27 cellular contexts compared by ENCODE assay signal in the genomic region with DNA sequence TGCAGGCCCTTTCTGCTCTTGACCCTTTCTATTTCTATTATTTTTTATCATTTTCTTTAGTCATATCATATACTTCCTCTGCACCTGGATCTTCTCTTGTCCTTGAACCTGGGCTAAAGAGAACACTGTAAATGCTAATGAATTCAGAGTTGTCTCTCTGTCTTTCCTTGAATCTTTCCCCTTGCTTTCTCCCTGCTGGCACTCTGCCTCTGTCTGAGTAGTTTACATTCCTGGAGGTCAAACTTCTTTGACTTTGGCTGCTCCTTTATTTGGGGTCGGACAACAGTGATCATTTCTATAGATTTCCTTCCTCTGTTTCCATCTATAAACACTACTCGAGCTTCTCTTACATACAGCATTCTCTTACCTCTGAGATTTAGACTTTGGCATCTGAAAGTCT. TPM values are rescaled to one million over a fixed set of nuclear protein-coding genes. Genes with fewer than 3 reads are reported as not detected.
"Had no signal": no experiment of that assay in that cellular context is flagged by ENCODE, and none has a peak within 500 bp of the region (broad histone marks: within the 10 kb centered on the region; RNA-seq: fewer than 3 reads in every experiment).

No MANE protein-coding gene starts in this region.

- H3K36me3 Mint-ChIP-seq: activated naive CD4-positive, alpha-beta T cell treated with anti-CD3 and anti-CD28 coated beads, Interleukin-2, amount 10 ng/mL, durations not matched to agents 7 days and 5 days; activated naive CD8-positive, alpha-beta T cell treated with anti-CD3 and anti-CD28 coated beads for 36 hours; T-cell had no signal

- DNase-seq: activated CD4-positive, alpha-beta memory T cell treated with anti-CD3 and anti-CD28 coated beads, Interleukin-2, amount 10 ng/mL, durations not matched to agents 7 days and 5 days; activated CD4-positive, alpha-beta T cell treated with anti-CD3 and anti-CD28 coated beads for 36 hours; activated CD4-positive, alpha-beta T cell treated with anti-CD3 and anti-CD28 coated beads, Interleukin-2, amount 50 U/mL, for 1 hour; activated gamma-delta T cell treated with Interleukin-2 at 50 U/mL for 16 hours; activated naive CD4-positive, alpha-beta T cell treated with anti-CD3 and anti-CD28 coated beads, Interleukin-2, amount 10 ng/mL, durations not matched to agents 7 days and 5 days; activated naive CD8-positive, alpha-beta T cell treated with anti-CD3 and anti-CD28 coated beads for 36 hours; activated T-cell treated with anti-CD3 and anti-CD28 coated beads for 4 hours; activated T-cell treated with anti-CD3 and anti-CD28 coated beads, Interleukin-2, amount 50 U/mL, for 72 hours; MM.1S; NCI-H1105; NCI-H1436; NCI-H1694 treated with DMSO at 0.1 percent for 48 hours; NCI-H2029 treated with DMSO at 0.1 percent for 48 hours; NCI-H510A treated with DMSO at 0.1 percent for 48 hours; NCI-H774; RPMI8226; T-cell; T-helper 2 cell had no signal

- H3K4me3 ChIP-seq: SK-N-MC had no signal

- H3K27ac ChIP-seq: SK-N-MC, VCaP had no signal

- ATAC-seq: activated CD4-positive, alpha-beta T cell treated with anti-CD3 and anti-CD28 coated beads for 36 hours; activated T-cell treated with anti-CD3 and anti-CD28 coated beads, Interleukin-2, amount 50 U/mL, for 72 hours; Panc1; Right ventricle myocardium inferior; T-cell had no signal

- H3K4me1 Mint-ChIP-seq: activated CD4-positive, alpha-beta memory T cell treated with anti-CD3 and anti-CD28 coated beads, Interleukin-2, amount 10 ng/mL, durations not matched to agents 7 days and 5 days; activated CD4-positive, alpha-beta T cell treated with anti-CD3 and anti-CD28 coated beads for 36 hours; activated naive CD4-positive, alpha-beta T cell treated with anti-CD3 and anti-CD28 coated beads, Interleukin-2, amount 10 ng/mL, durations not matched to agents 7 days and 5 days; activated naive CD8-positive, alpha-beta T cell treated with anti-CD3 and anti-CD28 coated beads for 36 hours; T-cell had no signal

- H3K27me3 Mint-ChIP-seq: activated CD4-positive, alpha-beta memory T cell treated with anti-CD3 and anti-CD28 coated beads, Interleukin-2, amount 10 ng/mL, durations not matched to agents 7 days and 5 days; activated CD4-positive, alpha-beta T cell treated with anti-CD3 and anti-CD28 coated beads for 36 hours; activated naive CD4-positive, alpha-beta T cell treated with anti-CD3 and anti-CD28 coated beads, Interleukin-2, amount 10 ng/mL, durations not matched to agents 7 days and 5 days; activated naive CD8-positive, alpha-beta T cell treated with anti-CD3 and anti-CD28 coated beads for 36 hours; T-cell had no signal

- H3K27ac Mint-ChIP-seq: activated CD4-positive, alpha-beta memory T cell treated with anti-CD3 and anti-CD28 coated beads, Interleukin-2, amount 10 ng/mL, durations not matched to agents 7 days and 5 days; activated CD4-positive, alpha-beta T cell treated with anti-CD3 and anti-CD28 coated beads for 36 hours; activated naive CD4-positive, alpha-beta T cell treated with anti-CD3 and anti-CD28 coated beads, Interleukin-2, amount 10 ng/mL, durations not matched to agents 7 days and 5 days; activated naive CD8-positive, alpha-beta T cell treated with anti-CD3 and anti-CD28 coated beads for 36 hours; activated T-cell treated with anti-CD3 and anti-CD28 coated beads, Interleukin-2, amount 50 U/mL, for 72 hours; activated T-helper 2 cell treated with anti-CD3 and anti-CD28 coated beads, Interferon-gamma antibody, Interleukin-2, Interleukin-4, amounts not matched to agents 10 μg/mL and 5 μg/mL and 100 μg/mL, durations not matched to agents 14 hours and 24 hours and 36 hours; T-cell had no signal

- H3K4me3 Mint-ChIP-seq: activated CD4-positive, alpha-beta memory T cell treated with anti-CD3 and anti-CD28 coated beads, Interleukin-2, amount 10 ng/mL, durations not matched to agents 7 days and 5 days; activated CD4-positive, alpha-beta T cell treated with anti-CD3 and anti-CD28 coated beads for 36 hours; activated naive CD4-positive, alpha-beta T cell treated with anti-CD3 and anti-CD28 coated beads, Interleukin-2, amount 10 ng/mL, durations not matched to agents 7 days and 5 days; activated naive CD8-positive, alpha-beta T cell treated with anti-CD3 and anti-CD28 coated beads for 36 hours; activated T-cell treated with anti-CD3 and anti-CD28 coated beads, Interleukin-2, amount 50 U/mL, for 72 hours; T-cell had no signal

RNA-seq across cellular contexts. Expression of a gene that starts 47.1 kb away (rescaled TPM):
- total RNA-seq: activated CD4-positive, alpha-beta memory T cell treated with anti-CD3 and anti-CD28 coated beads, Interleukin-2, amount 10 ng/mL, durations not matched to agents 7 days and 5 days; activated CD4-positive, alpha-beta T cell treated with anti-CD3 and anti-CD28 coated beads for 36 hours; activated CD8-positive, alpha-beta memory T cell treated with anti-CD3 and anti-CD28 coated beads for 36 hours; activated naive CD8-positive, alpha-beta T cell treated with anti-CD3 and anti-CD28 coated beads for 36 hours; activated T-cell treated with anti-CD3 and anti-CD28 coated beads, Interleukin-2, amount 50 U/mL, for 72 hours; activated T-helper 2 cell treated with anti-CD3 and anti-CD28 coated beads, Interferon-gamma antibody, Interleukin-2, Interleukin-4, amounts not matched to agents 10 μg/mL and 5 μg/mL and 100 μg/mL, durations not matched to agents 14 hours and 24 hours and 36 hours; cardiac septum; OCI-LY7; Right ventricle myocardium inferior; T-cell had no signal
- polyA plus RNA-seq: adipose tissue had no signal
